ENCODE assay signal across 18 cellular contexts in genomic region chr6:158778005-158778527, GRCh38. TPM values are rescaled to one million over a fixed set of nuclear protein-coding genes. Genes with fewer than 3 reads are reported as not detected.
A peak's percentile ranks its signal among the peaks of the same experiment; 100 is the strongest.
DNase-seq lines count a peak whose midpoint lies in the region; ATAC-seq and TF ChIP-seq lines count a peak whose summit lies in the region.
"Had no signal": no experiment of that assay in that cellular context is flagged by ENCODE, and none has a peak within 500 bp of the region (broad histone marks: within the 10 kb centered on the region; RNA-seq: fewer than 3 reads in every experiment).

No MANE protein-coding gene starts in this region.

- H3K36me3 Mint-ChIP-seq in activated B cell treated with CpG ODN at 0.5 μM for 24 hours (ENCODE audit: low read depth) (peaks cover 92% of the 10 kb centered on the region), mesothelial cell of epicardium (peaks cover 57% of the 10 kb centered on the region)

- DNase-seq in cardiac muscle cell (ENCODE audit: low read depth in 1 of 2, low spot score in 1 of 2), result no peak
- DNase-seq in left ventricle myocardium inferior, result no peak
- no peak for DNase-seq in activated B cell treated with CpG ODN at 0.5 μM for 24 hours
- DNase-seq in mesothelial cell of epicardium (ENCODE audit: low spot score in 2 of 2, unreplicated experiment in 2 of 2), result no peak
- DNase-seq in DMS53 treated with DMSO at 0.1 percent for 48 hours (lab: John Stamatoyannopoulos, UW; ENCODE audit: unreplicated experiment), result no peak
- DNase-seq in ureter (ENCODE audit: low spot score), result no peak
- DNase-seq: activated CD4-positive, alpha-beta T cell treated with anti-CD3 and anti-CD28 coated beads for 48 hours; DND-41; dorsolateral prefrontal cortex; foreskin fibroblast; Kasumi-1; NCI-H187; NCI-H774; nephron progenitor cell; SHP77; SW 1271 had no signal

- H3K4me1 Mint-ChIP-seq in activated B cell treated with CpG ODN at 0.5 μM for 24 hours, result peaks cover 2% of the 10 kb centered on the region
- H3K4me1 Mint-ChIP-seq in mesothelial cell of epicardium, result peaks cover 29% of the 10 kb centered on the region

- POLR2A ChIA-PET in activated B cell treated with CpG ODN at 0.5 μM for 24 hours (lab: Charles Lee), result interaction anchor here (0.6 kb wide), 1 partner anchor 89 kb away, joined by 3 read pairs; no protein-coding TSS in a partner anchor

- H3K9me3 ChIP-seq in cardiac muscle cell (ENCODE audit: low read depth) (no peaks in the 10 kb centered on the region), left ventricle myocardium inferior (replicated peaks) (no peaks in the 10 kb centered on the region)
- H3K9me3 ChIP-seq: breast epithelium had no signal

- H3K27ac Mint-ChIP-seq in activated B cell treated with CpG ODN at 0.5 μM for 24 hours (peak overlapping the region; percentile 18), mesothelial cell of epicardium (peak overlapping the region; percentile 64)
- H3K27ac Mint-ChIP-seq: nephron progenitor cell had no signal

- H3K4me3 Mint-ChIP-seq in activated B cell treated with CpG ODN at 0.5 μM for 24 hours, result no peak overlapping the region
- no peak overlapping the region for H3K4me3 Mint-ChIP-seq in mesothelial cell of epicardium
- H3K4me3 Mint-ChIP-seq: nephron progenitor cell had no signal

- H3K27ac ChIP-seq in cardiac muscle cell (peak overlapping the region; percentile 47), left ventricle myocardium inferior (replicated peaks) (no peak overlapping the region)
- H3K27ac ChIP-seq: breast epithelium, dorsolateral prefrontal cortex had no signal

- CTCF ChIA-PET in activated B cell treated with CpG ODN at 0.5 μM for 24 hours (lab: Charles Lee), result no interaction called here

- H3K36me3 ChIP-seq in cardiac muscle cell (peaks cover 68% of the 10 kb centered on the region), left ventricle myocardium inferior (peaks cover 95% of the 10 kb centered on the region)

- H3K4me3 ChIP-seq in cardiac muscle cell (no peak overlapping the region), left ventricle myocardium inferior (no peak overlapping the region)
- H3K4me3 ChIP-seq: breast epithelium, dorsolateral prefrontal cortex had no signal

- ATAC-seq in activated B cell treated with CpG ODN at 0.5 μM for 24 hours (ENCODE audit: low read depth), result no peak
- ATAC-seq in GM19452 (IDR thresholded peaks at IDR 0.05; ENCODE audit: unreplicated experiment), result no peak

- TF ChIP-seq CTCF in cardiac muscle cell (IDR thresholded peaks at IDR 0.05; ENCODE audit: low read depth, low read length) (no peak), left ventricle myocardium inferior (IDR thresholded peaks at IDR 0.05; ENCODE audit: borderline replicate concordance) (no peak), activated B cell treated with CpG ODN at 0.5 μM for 24 hours (IDR thresholded peaks at IDR 0.05) (no peak), mesothelial cell of epicardium (IDR thresholded peaks at IDR 0.05; ENCODE audit: unreplicated experiment) (no peak)

- H3K27me3 Mint-ChIP-seq in activated B cell treated with CpG ODN at 0.5 μM for 24 hours (no peaks in the 10 kb centered on the region), mesothelial cell of epicardium (ENCODE audit: low read depth) (no peaks in the 10 kb centered on the region)

- intact Hi-C loops in left ventricle myocardium inferior (cut with micrococcal nuclease), result no loop called here
- intact Hi-C loops in activated B cell treated with CpG ODN at 0.5 μM for 24 hours (cut with micrococcal nuclease), result no loop called here

- H3K9me3 Mint-ChIP-seq in activated B cell treated with CpG ODN at 0.5 μM for 24 hours (no peaks in the 10 kb centered on the region), mesothelial cell of epicardium (no peaks in the 10 kb centered on the region)
- H3K9me3 Mint-ChIP-seq: nephron progenitor cell had no signal

- peaks cover 11% of the 10 kb centered on the region for H3K4me1 ChIP-seq in cardiac muscle cell (ENCODE audit: low read depth)
- H3K4me1 ChIP-seq in left ventricle myocardium inferior, result peaks cover 44% of the 10 kb centered on the region

- no peaks in the 10 kb centered on the region for H3K27me3 ChIP-seq in cardiac muscle cell
- H3K27me3 ChIP-seq in left ventricle myocardium inferior (ENCODE audit: low read depth), result no peaks in the 10 kb centered on the region
- H3K27me3 ChIP-seq: breast epithelium had no signal

RNA-seq across cellular contexts. Expression of gene EZR, which starts 41.1 kb away (rescaled TPM):
- 356 and 401 TPM in 2 replicates for total RNA-seq in cardiac muscle cell
- 375 and 448 TPM in 2 replicates for polyA plus RNA-seq in cardiac muscle cell
- 242 TPM for total RNA-seq in left ventricle myocardium inferior
- total RNA-seq in activated B cell treated with CpG ODN at 0.5 μM for 24 hours, result 488 and 489 TPM in 2 replicates
- total RNA-seq in mesothelial cell of epicardium, result 195 to 208 TPM (median 204 TPM) in 3 replicates
- 314 TPM for total RNA-seq in ureter
